In genomic region chr5:67799732-67800234, GRCh38 we compare ENCODE assay signal across 17 cellular contexts.
A peak's percentile ranks its signal among the peaks of the same experiment; 100 is the strongest.
DNase-seq lines count a peak whose midpoint lies in the region; ATAC-seq, FAIRE-seq and TF ChIP-seq lines count a peak whose summit lies in the region.
"Had no signal": no experiment of that assay in that cellular context is flagged by ENCODE, and none has a peak within 500 bp of the region (broad histone marks: within the 10 kb centered on the region; RNA-seq: fewer than 3 reads in every experiment).

No MANE protein-coding gene starts in this region.

- H3K4me3 ChIP-seq in body of pancreas (no peak overlapping the region), left ventricle myocardium inferior (no peak overlapping the region), retinal pigment epithelial cell (ENCODE audit: low read length) (no peak overlapping the region)
- H3K4me3 ChIP-seq: A549, dorsolateral prefrontal cortex, prostate gland had no signal

- no peak overlapping the region for H3K27ac ChIP-seq in body of pancreas
- H3K27ac ChIP-seq in left ventricle myocardium inferior (replicated peaks): peak overlapping the region; percentile 78
- H3K27ac ChIP-seq: A549, dorsolateral prefrontal cortex, VCaP had no signal

- H3K9me3 ChIP-seq in body of pancreas (no peaks in the 10 kb centered on the region), left ventricle myocardium inferior (replicated peaks) (no peaks in the 10 kb centered on the region)
- H3K9me3 ChIP-seq: A549, prostate gland, SK-N-SH had no signal

- H3K36me3 ChIP-seq in body of pancreas (replicated peaks in 1 of 2; ENCODE audit: insufficient read depth in 1 of 2, low read depth in 2 of 2): no peaks in the 10 kb centered on the region
- no peaks in the 10 kb centered on the region for H3K36me3 ChIP-seq in left ventricle myocardium inferior
- H3K36me3 ChIP-seq: prostate gland had no signal

- peak; percentile 65 for ATAC-seq in body of pancreas
- no peak for ATAC-seq in stimulated activated naive CD8-positive, alpha-beta T cell treated with anti-CD3 and anti-CD28 coated beads, Interleukin-15, Interleukin-2, amounts not matched to agents 100 U/mL and 50 U/mL, for 24 hours
- ATAC-seq in GM19452 (IDR thresholded peaks at IDR 0.05; ENCODE audit: unreplicated experiment): no peak
- ATAC-seq: A549 had no signal

- H3K27me3 ChIP-seq in body of pancreas (no peaks in the 10 kb centered on the region), left ventricle myocardium inferior (ENCODE audit: low read depth) (no peaks in the 10 kb centered on the region)
- H3K27me3 ChIP-seq: dorsolateral prefrontal cortex had no signal

- no peak for FAIRE-seq in GM19239 (lab: Jason Lieb, UNC)
- FAIRE-seq: A549 had no signal

- intact Hi-C loops in body of pancreas (cut with DNase I) (no loop called here), left ventricle myocardium inferior (cut with micrococcal nuclease) (no loop called here)

- no peaks in the 10 kb centered on the region for H3K4me1 ChIP-seq in body of pancreas
- peaks cover 15% of the 10 kb centered on the region for H3K4me1 ChIP-seq in left ventricle myocardium inferior
- H3K4me1 ChIP-seq: A549, prostate gland had no signal

- no peak for TF ChIP-seq POLR2A in body of pancreas (IDR thresholded peaks at IDR 0.05)

- 68 to 78% methylated on average over 5 of the region's 5 CpGs for WGBS in body of pancreas, 2 donors

- DNase-seq in AG08395 (ENCODE audit: low spot score) (peak; percentile 59), body of pancreas (peak in 3 of 4 donors; percentile 11 to 37 (median 23)), left ventricle myocardium inferior (no peak), retinal pigment epithelial cell (ENCODE audit: low read depth) (peak; percentile 15), GM19239 (ENCODE audit: insufficient read length, low spot score) (no peak)
- DNase-seq in stimulated activated naive CD8-positive, alpha-beta T cell treated with anti-CD3 and anti-CD28 coated beads, Interleukin-15, Interleukin-2, amounts not matched to agents 100 U/mL and 50 U/mL, for 24 hours: no peak
- DNase-seq in activated CD4-positive, CD25-positive, alpha-beta regulatory T cell (lab: John Stamatoyannopoulos, UW): no peak
- DNase-seq: activated naive CD4-positive, alpha-beta T cell treated with anti-CD3 and anti-CD28 coated beads, Interleukin-2, amount 50 U/mL, for 16 hours; DMS153; dorsolateral prefrontal cortex; hypothalamus; NCI-H2171 treated with DMSO at 0.1 percent for 48 hours; SK-N-SH had no signal

- TF ChIP-seq CTCF in body of pancreas (IDR thresholded peaks at IDR 0.05): no peak
- TF ChIP-seq CTCF in left ventricle myocardium inferior (IDR thresholded peaks at IDR 0.05; ENCODE audit: borderline replicate concordance): no peak
- no peak for TF ChIP-seq CTCF in retinal pigment epithelial cell (conservative IDR thresholded peaks at IDR 0.05; ENCODE audit: low read depth, low read length)

Comparison
In these comparisons a context has a peak if more than half of its experiments do, and no peak if none do; other contexts are left out.
1. DNase-seq: peak in AG08395 (single experiment), body of pancreas (3 of 4) and retinal pigment epithelial cell (single experiment); none in left ventricle myocardium inferior (single experiment), stimulated activated naive CD8-positive, alpha-beta T cell treated with anti-CD3 and anti-CD28 coated beads, Interleukin-15, Interleukin-2, amounts not matched to agents 100 U/mL and 50 U/mL, for 24 hours (single experiment), GM19239 (single experiment) and activated CD4-positive, CD25-positive, alpha-beta regulatory T cell (0 of 4).